ENCODE assay signal across 1 cellular context in the genomic region with DNA sequence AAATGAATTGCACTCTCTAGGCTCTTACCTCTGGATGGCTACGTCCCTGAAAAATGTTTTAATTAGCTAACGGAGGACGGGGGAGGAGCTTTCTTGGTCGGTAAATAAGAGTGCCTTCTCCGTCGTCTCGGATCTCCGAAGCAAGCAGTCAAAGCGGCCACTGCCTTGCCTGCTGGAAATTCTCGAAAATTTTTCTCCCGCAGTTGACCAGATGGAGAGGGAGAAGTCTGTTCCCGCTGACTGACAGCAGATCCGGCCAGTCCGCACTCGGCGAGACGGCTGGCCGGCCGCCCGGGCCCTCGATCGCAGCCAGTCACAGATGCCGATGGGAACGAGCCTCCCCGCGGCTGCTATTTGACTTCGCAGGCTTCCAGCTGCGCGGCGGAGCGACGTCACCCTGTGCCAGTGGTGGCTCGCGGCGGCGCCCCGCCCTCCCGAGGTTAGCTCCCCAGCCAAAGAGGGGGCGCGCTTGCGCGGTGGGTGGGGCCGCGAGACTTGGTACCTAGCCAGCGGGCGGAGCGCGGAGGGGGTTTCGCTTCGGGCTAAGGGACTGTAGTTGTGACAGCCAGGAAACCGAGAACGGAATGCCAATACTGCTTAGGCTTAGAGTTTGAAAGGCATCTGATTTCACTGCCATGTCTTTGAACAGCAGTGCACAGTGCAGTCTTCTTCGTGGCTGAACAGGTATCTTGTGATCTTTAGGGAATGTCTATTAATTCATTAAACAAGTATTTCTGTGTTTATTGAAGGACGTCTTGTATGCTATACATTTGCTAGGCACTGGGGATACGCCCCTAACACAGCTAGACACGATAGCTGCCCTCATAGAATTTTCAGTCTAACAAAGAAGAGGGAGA.
TF ChIP-seq lines count a peak whose summit lies in the region.

A gene (minus strand): TSS at position 184 of the 857 bp plus-strand sequence. CDS start 5,978 bp downstream, outside the sequence.

TF ChIP-seq in K562, 482 proteins besides CTCF, POLR2A, EP300 and RAD21 (continued from another document and continues in another):
- TF ChIP-seq, protein P1, sequence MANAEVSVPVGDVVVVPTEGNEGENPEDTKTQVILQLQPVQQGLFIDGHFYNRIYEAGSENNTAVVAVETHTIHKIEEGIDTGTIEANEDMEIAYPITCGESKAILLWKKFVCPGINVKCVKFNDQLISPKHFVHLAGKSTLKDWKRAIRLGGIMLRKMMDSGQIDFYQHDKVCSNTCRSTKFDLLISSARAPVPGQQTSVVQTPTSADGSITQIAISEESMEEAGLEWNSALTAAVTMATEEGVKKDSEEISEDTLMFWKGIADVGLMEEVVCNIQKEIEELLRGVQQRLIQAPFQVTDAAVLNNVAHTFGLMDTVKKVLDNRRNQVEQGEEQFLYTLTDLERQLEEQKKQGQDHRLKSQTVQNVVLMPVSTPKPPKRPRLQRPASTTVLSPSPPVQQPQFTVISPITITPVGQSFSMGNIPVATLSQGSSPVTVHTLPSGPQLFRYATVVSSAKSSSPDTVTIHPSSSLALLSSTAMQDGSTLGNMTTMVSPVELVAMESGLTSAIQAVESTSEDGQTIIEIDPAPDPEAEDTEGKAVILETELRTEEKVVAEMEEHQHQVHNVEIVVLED (CRISPR knock-in tag; IDR thresholded peaks at IDR 0.05): peak; percentile 44
- no peak; the same call in 1 of the 2 replicates for TF ChIP-seq TCF3 (CRISPR knock-in tag; IDR thresholded peaks at IDR 0.05)
- TF ChIP-seq, protein P2, sequence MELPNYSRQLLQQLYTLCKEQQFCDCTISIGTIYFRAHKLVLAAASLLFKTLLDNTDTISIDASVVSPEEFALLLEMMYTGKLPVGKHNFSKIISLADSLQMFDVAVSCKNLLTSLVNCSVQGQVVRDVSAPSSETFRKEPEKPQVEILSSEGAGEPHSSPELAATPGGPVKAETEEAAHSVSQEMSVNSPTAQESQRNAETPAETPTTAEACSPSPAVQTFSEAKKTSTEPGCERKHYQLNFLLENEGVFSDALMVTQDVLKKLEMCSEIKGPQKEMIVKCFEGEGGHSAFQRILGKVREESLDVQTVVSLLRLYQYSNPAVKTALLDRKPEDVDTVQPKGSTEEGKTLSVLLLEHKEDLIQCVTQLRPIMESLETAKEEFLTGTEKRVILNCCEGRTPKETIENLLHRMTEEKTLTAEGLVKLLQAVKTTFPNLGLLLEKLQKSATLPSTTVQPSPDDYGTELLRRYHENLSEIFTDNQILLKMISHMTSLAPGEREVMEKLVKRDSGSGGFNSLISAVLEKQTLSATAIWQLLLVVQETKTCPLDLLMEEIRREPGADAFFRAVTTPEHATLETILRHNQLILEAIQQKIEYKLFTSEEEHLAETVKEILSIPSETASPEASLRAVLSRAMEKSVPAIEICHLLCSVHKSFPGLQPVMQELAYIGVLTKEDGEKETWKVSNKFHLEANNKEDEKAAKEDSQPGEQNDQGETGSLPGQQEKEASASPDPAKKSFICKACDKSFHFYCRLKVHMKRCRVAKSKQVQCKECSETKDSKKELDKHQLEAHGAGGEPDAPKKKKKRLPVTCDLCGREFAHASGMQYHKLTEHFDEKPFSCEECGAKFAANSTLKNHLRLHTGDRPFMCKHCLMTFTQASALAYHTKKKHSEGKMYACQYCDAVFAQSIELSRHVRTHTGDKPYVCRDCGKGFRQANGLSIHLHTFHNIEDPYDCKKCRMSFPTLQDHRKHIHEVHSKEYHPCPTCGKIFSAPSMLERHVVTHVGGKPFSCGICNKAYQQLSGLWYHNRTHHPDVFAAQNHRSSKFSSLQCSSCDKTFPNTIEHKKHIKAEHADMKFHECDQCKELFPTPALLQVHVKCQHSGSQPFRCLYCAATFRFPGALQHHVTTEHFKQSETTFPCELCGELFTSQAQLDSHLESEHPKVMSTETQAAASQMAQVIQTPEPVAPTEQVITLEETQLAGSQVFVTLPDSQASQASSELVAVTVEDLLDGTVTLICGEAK (IDR thresholded peaks at IDR 0.05): no peak; the same call in 1 of the 2 replicates
- TF ChIP-seq, protein P2 (CRISPR knock-in tag; IDR thresholded peaks at IDR 0.05): no peak
- TF ChIP-seq TEAD1 (CRISPR knock-in tag; IDR thresholded peaks at IDR 0.05): peak in 1 of 2 experiments; percentile 92; a peak in 2 of 4 replicates
- TF ChIP-seq CCAR2 (IDR thresholded peaks at IDR 0.05; ENCODE audit: low read depth, low read length): no peak
- TF ChIP-seq, protein P3, sequence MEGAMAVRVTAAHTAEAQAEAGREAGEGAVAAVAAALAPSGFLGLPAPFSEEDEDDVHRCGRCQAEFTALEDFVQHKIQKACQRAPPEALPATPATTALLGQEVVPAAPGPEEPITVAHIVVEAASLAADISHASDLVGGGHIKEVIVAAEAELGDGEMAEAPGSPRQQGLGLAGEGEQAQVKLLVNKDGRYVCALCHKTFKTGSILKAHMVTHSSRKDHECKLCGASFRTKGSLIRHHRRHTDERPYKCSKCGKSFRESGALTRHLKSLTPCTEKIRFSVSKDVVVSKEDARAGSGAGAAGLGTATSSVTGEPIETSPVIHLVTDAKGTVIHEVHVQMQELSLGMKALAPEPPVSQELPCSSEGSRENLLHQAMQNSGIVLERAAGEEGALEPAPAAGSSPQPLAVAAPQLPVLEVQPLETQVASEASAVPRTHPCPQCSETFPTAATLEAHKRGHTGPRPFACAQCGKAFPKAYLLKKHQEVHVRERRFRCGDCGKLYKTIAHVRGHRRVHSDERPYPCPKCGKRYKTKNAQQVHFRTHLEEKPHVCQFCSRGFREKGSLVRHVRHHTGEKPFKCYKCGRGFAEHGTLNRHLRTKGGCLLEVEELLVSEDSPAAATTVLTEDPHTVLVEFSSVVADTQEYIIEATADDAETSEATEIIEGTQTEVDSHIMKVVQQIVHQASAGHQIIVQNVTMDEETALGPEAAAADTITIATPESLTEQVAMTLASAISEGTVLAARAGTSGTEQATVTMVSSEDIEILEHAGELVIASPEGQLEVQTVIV (CRISPR knock-in tag; IDR thresholded peaks at IDR 0.05; ENCODE audit: borderline replicate concordance): no peak
- no peak for TF ChIP-seq ILK (tag; IDR thresholded peaks at IDR 0.05; ENCODE audit: borderline replicate concordance, low read depth)
- no peak for TF ChIP-seq GABPB1 (CRISPR knock-in tag; IDR thresholded peaks at IDR 0.05)
- TF ChIP-seq, protein P4, sequence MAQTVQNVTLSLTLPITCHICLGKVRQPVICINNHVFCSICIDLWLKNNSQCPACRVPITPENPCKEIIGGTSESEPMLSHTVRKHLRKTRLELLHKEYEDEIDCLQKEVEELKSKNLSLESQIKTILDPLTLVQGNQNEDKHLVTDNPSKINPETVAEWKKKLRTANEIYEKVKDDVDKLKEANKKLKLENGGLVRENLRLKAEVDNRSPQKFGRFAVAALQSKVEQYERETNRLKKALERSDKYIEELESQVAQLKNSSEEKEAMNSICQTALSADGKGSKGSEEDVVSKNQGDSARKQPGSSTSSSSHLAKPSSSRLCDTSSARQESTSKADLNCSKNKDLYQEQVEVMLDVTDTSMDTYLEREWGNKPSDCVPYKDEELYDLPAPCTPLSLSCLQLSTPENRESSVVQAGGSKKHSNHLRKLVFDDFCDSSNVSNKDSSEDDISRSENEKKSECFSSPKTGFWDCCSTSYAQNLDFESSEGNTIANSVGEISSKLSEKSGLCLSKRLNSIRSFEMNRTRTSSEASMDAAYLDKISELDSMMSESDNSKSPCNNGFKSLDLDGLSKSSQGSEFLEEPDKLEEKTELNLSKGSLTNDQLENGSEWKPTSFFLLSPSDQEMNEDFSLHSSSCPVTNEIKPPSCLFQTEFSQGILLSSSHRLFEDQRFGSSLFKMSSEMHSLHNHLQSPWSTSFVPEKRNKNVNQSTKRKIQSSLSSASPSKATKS (CRISPR knock-in tag; IDR thresholded peaks at IDR 0.05): no peak
- no peak for TF ChIP-seq XRCC4 (IDR thresholded peaks at IDR 0.05; ENCODE audit: extremely low read depth, insufficient read depth, insufficient read length)
- no peak for TF ChIP-seq NBN (IDR thresholded peaks at IDR 0.05; ENCODE audit: low read depth)
- TF ChIP-seq RBM39 (optimal IDR thresholded peaks at IDR 0.05; ENCODE audit: low read depth, low read length): no peak
- TF ChIP-seq, protein P5, sequence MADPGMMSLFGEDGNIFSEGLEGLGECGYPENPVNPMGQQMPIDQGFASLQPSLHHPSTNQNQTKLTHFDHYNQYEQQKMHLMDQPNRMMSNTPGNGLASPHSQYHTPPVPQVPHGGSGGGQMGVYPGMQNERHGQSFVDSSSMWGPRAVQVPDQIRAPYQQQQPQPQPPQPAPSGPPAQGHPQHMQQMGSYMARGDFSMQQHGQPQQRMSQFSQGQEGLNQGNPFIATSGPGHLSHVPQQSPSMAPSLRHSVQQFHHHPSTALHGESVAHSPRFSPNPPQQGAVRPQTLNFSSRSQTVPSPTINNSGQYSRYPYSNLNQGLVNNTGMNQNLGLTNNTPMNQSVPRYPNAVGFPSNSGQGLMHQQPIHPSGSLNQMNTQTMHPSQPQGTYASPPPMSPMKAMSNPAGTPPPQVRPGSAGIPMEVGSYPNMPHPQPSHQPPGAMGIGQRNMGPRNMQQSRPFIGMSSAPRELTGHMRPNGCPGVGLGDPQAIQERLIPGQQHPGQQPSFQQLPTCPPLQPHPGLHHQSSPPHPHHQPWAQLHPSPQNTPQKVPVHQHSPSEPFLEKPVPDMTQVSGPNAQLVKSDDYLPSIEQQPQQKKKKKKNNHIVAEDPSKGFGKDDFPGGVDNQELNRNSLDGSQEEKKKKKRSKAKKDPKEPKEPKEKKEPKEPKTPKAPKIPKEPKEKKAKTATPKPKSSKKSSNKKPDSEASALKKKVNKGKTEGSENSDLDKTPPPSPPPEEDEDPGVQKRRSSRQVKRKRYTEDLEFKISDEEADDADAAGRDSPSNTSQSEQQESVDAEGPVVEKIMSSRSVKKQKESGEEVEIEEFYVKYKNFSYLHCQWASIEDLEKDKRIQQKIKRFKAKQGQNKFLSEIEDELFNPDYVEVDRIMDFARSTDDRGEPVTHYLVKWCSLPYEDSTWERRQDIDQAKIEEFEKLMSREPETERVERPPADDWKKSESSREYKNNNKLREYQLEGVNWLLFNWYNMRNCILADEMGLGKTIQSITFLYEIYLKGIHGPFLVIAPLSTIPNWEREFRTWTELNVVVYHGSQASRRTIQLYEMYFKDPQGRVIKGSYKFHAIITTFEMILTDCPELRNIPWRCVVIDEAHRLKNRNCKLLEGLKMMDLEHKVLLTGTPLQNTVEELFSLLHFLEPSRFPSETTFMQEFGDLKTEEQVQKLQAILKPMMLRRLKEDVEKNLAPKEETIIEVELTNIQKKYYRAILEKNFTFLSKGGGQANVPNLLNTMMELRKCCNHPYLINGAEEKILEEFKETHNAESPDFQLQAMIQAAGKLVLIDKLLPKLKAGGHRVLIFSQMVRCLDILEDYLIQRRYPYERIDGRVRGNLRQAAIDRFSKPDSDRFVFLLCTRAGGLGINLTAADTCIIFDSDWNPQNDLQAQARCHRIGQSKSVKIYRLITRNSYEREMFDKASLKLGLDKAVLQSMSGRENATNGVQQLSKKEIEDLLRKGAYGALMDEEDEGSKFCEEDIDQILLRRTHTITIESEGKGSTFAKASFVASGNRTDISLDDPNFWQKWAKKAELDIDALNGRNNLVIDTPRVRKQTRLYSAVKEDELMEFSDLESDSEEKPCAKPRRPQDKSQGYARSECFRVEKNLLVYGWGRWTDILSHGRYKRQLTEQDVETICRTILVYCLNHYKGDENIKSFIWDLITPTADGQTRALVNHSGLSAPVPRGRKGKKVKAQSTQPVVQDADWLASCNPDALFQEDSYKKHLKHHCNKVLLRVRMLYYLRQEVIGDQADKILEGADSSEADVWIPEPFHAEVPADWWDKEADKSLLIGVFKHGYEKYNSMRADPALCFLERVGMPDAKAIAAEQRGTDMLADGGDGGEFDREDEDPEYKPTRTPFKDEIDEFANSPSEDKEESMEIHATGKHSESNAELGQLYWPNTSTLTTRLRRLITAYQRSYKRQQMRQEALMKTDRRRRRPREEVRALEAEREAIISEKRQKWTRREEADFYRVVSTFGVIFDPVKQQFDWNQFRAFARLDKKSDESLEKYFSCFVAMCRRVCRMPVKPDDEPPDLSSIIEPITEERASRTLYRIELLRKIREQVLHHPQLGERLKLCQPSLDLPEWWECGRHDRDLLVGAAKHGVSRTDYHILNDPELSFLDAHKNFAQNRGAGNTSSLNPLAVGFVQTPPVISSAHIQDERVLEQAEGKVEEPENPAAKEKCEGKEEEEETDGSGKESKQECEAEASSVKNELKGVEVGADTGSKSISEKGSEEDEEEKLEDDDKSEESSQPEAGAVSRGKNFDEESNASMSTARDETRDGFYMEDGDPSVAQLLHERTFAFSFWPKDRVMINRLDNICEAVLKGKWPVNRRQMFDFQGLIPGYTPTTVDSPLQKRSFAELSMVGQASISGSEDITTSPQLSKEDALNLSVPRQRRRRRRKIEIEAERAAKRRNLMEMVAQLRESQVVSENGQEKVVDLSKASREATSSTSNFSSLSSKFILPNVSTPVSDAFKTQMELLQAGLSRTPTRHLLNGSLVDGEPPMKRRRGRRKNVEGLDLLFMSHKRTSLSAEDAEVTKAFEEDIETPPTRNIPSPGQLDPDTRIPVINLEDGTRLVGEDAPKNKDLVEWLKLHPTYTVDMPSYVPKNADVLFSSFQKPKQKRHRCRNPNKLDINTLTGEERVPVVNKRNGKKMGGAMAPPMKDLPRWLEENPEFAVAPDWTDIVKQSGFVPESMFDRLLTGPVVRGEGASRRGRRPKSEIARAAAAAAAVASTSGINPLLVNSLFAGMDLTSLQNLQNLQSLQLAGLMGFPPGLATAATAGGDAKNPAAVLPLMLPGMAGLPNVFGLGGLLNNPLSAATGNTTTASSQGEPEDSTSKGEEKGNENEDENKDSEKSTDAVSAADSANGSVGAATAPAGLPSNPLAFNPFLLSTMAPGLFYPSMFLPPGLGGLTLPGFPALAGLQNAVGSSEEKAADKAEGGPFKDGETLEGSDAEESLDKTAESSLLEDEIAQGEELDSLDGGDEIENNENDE (IDR thresholded peaks at IDR 0.05; ENCODE audit: low read depth, low read length): no peak
